In genomic region chr4:689498-690122, GRCh38 we compare ENCODE assay signal across 11 cellular contexts. TPM values are rescaled to one million over a fixed set of nuclear protein-coding genes. Genes with fewer than 3 reads are reported as not detected.
DNase-seq lines count a peak whose midpoint lies in the region; ATAC-seq and TF ChIP-seq lines count a peak whose summit lies in the region.
"Had no signal": no experiment of that assay in that cellular context is flagged by ENCODE, and none has a peak within 500 bp of the region (broad histone marks: within the 10 kb centered on the region; RNA-seq: fewer than 3 reads in every experiment).

No MANE protein-coding gene starts in this region.

- peak overlapping the region; percentile 82 for H4K91ac ChIP-seq in trophoblast cell (ENCODE audit: low read depth, low read length)

- peak overlapping the region; percentile 76 for H2AK5ac ChIP-seq in trophoblast cell (ENCODE audit: low read length)

- peak overlapping the region; percentile 11 for H3K9ac ChIP-seq in trophoblast cell (ENCODE audit: low read length)

- no CpG with 5 or more reads among the region's 11 CpGs for WGBS in trophoblast cell (ENCODE audit: extremely low coverage, insufficient coverage, insufficient read length)

- no peaks in the 10 kb centered on the region for H3K36me3 ChIP-seq in right atrium auricular region
- no peaks in the 10 kb centered on the region for H3K36me3 ChIP-seq in trophoblast cell (ENCODE audit: control insufficient read depth in 1 of 2, insufficient read depth in 2 of 2, low read length in 2 of 2)

- H3K79me1 ChIP-seq in trophoblast cell (ENCODE audit: low read length): peaks cover 22% of the 10 kb centered on the region

- H3K4me2 ChIP-seq in trophoblast cell (ENCODE audit: low read length): peak overlapping the region; percentile 67

- no peak for TF ChIP-seq CTCF in AG09309 (IDR thresholded peaks at IDR 0.05; ENCODE audit: control insufficient read depth, insufficient read depth, low read depth, low read length, missing control alignments)
- no peak for TF ChIP-seq CTCF in WI38 (IDR thresholded peaks at IDR 0.05; ENCODE audit: low read depth, low read length)
- no peak for TF ChIP-seq CTCF in right atrium auricular region (IDR thresholded peaks at IDR 0.05)

- H3K27me3 ChIP-seq in right atrium auricular region: no peaks in the 10 kb centered on the region
- no peaks in the 10 kb centered on the region for H3K27me3 ChIP-seq in trophoblast cell (ENCODE audit: insufficient read depth, low read length)

- no peak for ATAC-seq in GM19351 (IDR thresholded peaks at IDR 0.05; ENCODE audit: unreplicated experiment)
- no peak for ATAC-seq in GM18873 (IDR thresholded peaks at IDR 0.05; ENCODE audit: low FRiP score, unreplicated experiment)

- H3K23ac ChIP-seq in trophoblast cell (ENCODE audit: low read length): no peak overlapping the region

- peak overlapping the region; percentile 69 for H2AFZ ChIP-seq in trophoblast cell (ENCODE audit: insufficient read depth, low read length, poor library complexity)

- CTCF ChIA-PET in HEK293T (lab: Yijun Ruan, JAX): no interaction called here

- no peaks in the 10 kb centered on the region for H3K9me3 ChIP-seq in right atrium auricular region
- H3K9me3 ChIP-seq in trophoblast cell (ENCODE audit: insufficient read depth, low read depth, low read length): peaks cover 3% of the 10 kb centered on the region

- peak overlapping the region; percentile 51 for H4K12ac ChIP-seq in trophoblast cell (ENCODE audit: low read depth, low read length)

- DNase-seq in AG09309 (ENCODE audit: low read depth) (no peak), right atrium auricular region (ENCODE audit: low spot score) (no peak), trophoblast cell (no peak), HEK293T (ENCODE audit: extremely low spot score) (no peak), ACHN (no peak)
- DNase-seq: AML-193, left colon, NCI-H524 had no signal

- H3K4me1 ChIP-seq in right atrium auricular region (peaks cover 0 to 34% of the 10 kb centered on the region in 2 donors), trophoblast cell (ENCODE audit: control insufficient read depth in 1 of 2, insufficient read depth in 2 of 2, low read length in 2 of 2) (peaks cover 36 to 45% of the 10 kb centered on the region in 2 experiments)

- H2BK5ac ChIP-seq in trophoblast cell (ENCODE audit: low read depth, low read length, poor library complexity): peak overlapping the region; percentile 14

- peak overlapping the region; percentile 13 for H3K4ac ChIP-seq in trophoblast cell (ENCODE audit: low read depth, low read length)

- H2BK120ac ChIP-seq in trophoblast cell (ENCODE audit: insufficient read depth, low read length, poor library complexity): peak overlapping the region; percentile 63

- H3K27ac ChIP-seq in right atrium auricular region: peak overlapping the region; percentile 80 to 84
- H3K27ac ChIP-seq in trophoblast cell (ENCODE audit: low read depth, low read length): no peak overlapping the region

- H3K14ac ChIP-seq in trophoblast cell (ENCODE audit: low read length): peak overlapping the region; percentile 67

- peak overlapping the region; percentile 88 for H4K8ac ChIP-seq in trophoblast cell (ENCODE audit: low read depth, low read length)

- H3K18ac ChIP-seq in trophoblast cell (ENCODE audit: low read length): peak overlapping the region; percentile 31

- in situ Hi-C loops in ACHN (cut with HindIII; ENCODE audit: low pct_ligation_motif_present, low pct_unique_long_range_greater_than_20kb, low sequenced_read_pairs): no loop called here

- H3K79me2 ChIP-seq in trophoblast cell (ENCODE audit: control insufficient read depth, insufficient read depth, low read length, poor library complexity): peaks cover 6% of the 10 kb centered on the region

- POLR2A ChIA-PET in HEK293T (lab: Yijun Ruan, JAX): no interaction called here

- peak overlapping the region; percentile 19 for H2BK12ac ChIP-seq in trophoblast cell (ENCODE audit: low read length)

- H3K4me3 ChIP-seq in AG09309 (ENCODE audit: control insufficient read depth, low read depth, low read length) (peak overlapping the region; percentile 21), WI38 (ENCODE audit: low read depth, low read length) (peak overlapping the region; percentile 48), right atrium auricular region (peak overlapping the region; percentile 43 to 58), trophoblast cell (ENCODE audit: low read depth, low read length) (peak overlapping the region; percentile 13)

TF ChIP-seq in HEK293T, 16 proteins besides CTCF, POLR2A, EP300 and RAD21:
- no peak for TF ChIP-seq SUZ12 (IDR thresholded peaks at IDR 0.05)
- no peak for TF ChIP-seq LEF1 (IDR thresholded peaks at IDR 0.05; ENCODE audit: borderline replicate concordance)
- TF ChIP-seq ZNF384 (IDR thresholded peaks at IDR 0.05): no peak
- no peak for TF ChIP-seq ARNT (IDR thresholded peaks at IDR 0.05)
- no peak for TF ChIP-seq HDGF (IDR thresholded peaks at IDR 0.05; ENCODE audit: borderline replicate concordance)
- no peak for TF ChIP-seq CTBP1 (IDR thresholded peaks at IDR 0.05; ENCODE audit: borderline replicate concordance)
- TF ChIP-seq L3MBTL2 (conservative IDR thresholded peaks at IDR 0.05): no peak
- TF ChIP-seq FOXK2 (IDR thresholded peaks at IDR 0.05): no peak

RNA-seq across cellular contexts. Expression of gene SLC49A3, which starts 0.7 kb away (rescaled TPM):
- total RNA-seq in right atrium auricular region: 10 to 100 TPM in 1 of 2 donors, 1 to 10 TPM in 1; 10.0 to 12.0 TPM
- polyA plus RNA-seq in trophoblast cell (2013): 1.8 and 2.1 TPM in 2 replicates

RNA-seq across cellular contexts. Expression of gene MYL5, which starts 15.3 kb away (rescaled TPM):
- 1 to 10 TPM; 3.2 to 3.6 TPM for total RNA-seq in right atrium auricular region
- polyA plus RNA-seq in trophoblast cell (2013): 5.2 and 5.5 TPM in 2 replicates

RNA-seq across cellular contexts. Expression of gene ATP5ME, which starts 15.5 kb away (rescaled TPM):
- total RNA-seq in right atrium auricular region: 100 to 1,000 TPM in 1 of 2 donors, 10 to 100 TPM in 1; 85.1 to 265 TPM
- polyA plus RNA-seq in trophoblast cell (2013): 783 and 790 TPM in 2 replicates

RNA-seq across cellular contexts. Expression of gene PCGF3, which starts 16.0 kb away (rescaled TPM):
- total RNA-seq in right atrium auricular region: 10 to 100 TPM; 17.9 to 22.6 TPM
- polyA plus RNA-seq in trophoblast cell (2013): 63.6 and 66.1 TPM in 2 replicates
